In the genomic region with DNA sequence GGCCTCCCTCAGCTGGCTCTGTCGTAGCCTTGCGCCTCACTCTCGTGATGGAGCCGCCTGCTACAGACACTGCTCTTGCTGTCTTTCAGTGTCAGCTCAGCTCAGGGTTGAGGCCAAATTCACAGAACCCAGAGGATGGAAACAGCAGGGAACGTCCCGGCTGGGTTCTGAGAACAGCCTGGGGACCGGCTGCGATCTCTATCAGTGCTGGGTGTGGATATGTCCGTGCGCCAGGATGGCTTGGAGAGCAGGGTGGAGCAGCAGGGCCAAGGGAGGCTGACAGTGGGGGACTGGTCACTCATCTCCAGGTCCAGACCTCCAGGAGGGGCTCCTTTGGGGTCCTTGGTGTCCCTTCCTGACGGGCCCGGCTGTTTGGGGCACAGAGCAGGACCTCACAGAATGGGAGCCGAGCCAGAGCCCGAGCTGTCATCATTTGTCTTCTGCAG, we compare ENCODE assay signal across 18 cellular contexts. TPM values are rescaled to one million over a fixed set of nuclear protein-coding genes. Genes with fewer than 3 reads are reported as not detected.
DNase-seq lines count a peak whose midpoint lies in the region; ATAC-seq and TF ChIP-seq lines count a peak whose summit lies in the region.
"Had no signal": no experiment of that assay in that cellular context is flagged by ENCODE, and none has a peak within 500 bp of the region (broad histone marks: within the 10 kb centered on the region; RNA-seq: fewer than 3 reads in every experiment).

No MANE protein-coding gene starts in this region.

- no peak overlapping the region for H2AFZ ChIP-seq in H9 (ENCODE audit: low read length)

- H2BK15ac ChIP-seq in H9 (ENCODE audit: low read depth, low read length) = no peak overlapping the region

- H3K36me3 ChIP-seq in RWPE2 (ENCODE audit: low read depth) = no peaks in the 10 kb centered on the region
- peaks cover 0 to 6% (median 0%) of the 10 kb centered on the region in 4 donors for H3K36me3 ChIP-seq in sigmoid colon
- no peaks in the 10 kb centered on the region for H3K36me3 ChIP-seq in SJCRH30
- H3K36me3 ChIP-seq: neutrophil had no signal

- DNase-seq in H9 = no peak
- DNase-seq in RWPE2 (ENCODE audit: low spot score) = peak; percentile 40
- peak; percentile 49 for DNase-seq in left lobe of liver (ENCODE audit: low spot score)
- DNase-seq in sigmoid colon = peak; percentile 69
- DNase-seq in SJCRH30 = no peak
- no peak for DNase-seq in NAMALWA (ENCODE audit: low spot score)
- DNase-seq in NCI-H1417 treated with DMSO at 0.1 percent for 48 hours (lab: John Stamatoyannopoulos, UW) = no peak
- DNase-seq: activated CD4-positive, alpha-beta T cell treated with anti-CD3 and anti-CD28 coated beads for 36 hours; activated naive CD4-positive, alpha-beta T cell treated with anti-CD3 and anti-CD28 coated beads for 36 hours; COR-L47; hippocampal formation; kidney glomerular epithelial cell; NCI-H187; NCI-H524 had no signal

- no peaks in the 10 kb centered on the region for H3K9me3 Mint-ChIP-seq in H9
- H3K9me3 Mint-ChIP-seq: activated naive CD4-positive, alpha-beta T cell treated with anti-CD3 and anti-CD28 coated beads for 36 hours had no signal

- no peaks in the 10 kb centered on the region for H3K9me3 ChIP-seq in H9 (ENCODE audit: control insufficient read depth, low read depth, low read length)
- no peaks in the 10 kb centered on the region for H3K9me3 ChIP-seq in RWPE2 (ENCODE audit: severe bottlenecking)
- no peaks in the 10 kb centered on the region for H3K9me3 ChIP-seq in sigmoid colon
- H3K9me3 ChIP-seq in SJCRH30 (replicated peaks) = no peaks in the 10 kb centered on the region
- H3K9me3 ChIP-seq: mucosa of descending colon, neutrophil had no signal

- no peak overlapping the region for H3T11ph ChIP-seq in H9 (ENCODE audit: low read length)

- H3K14ac ChIP-seq in H9 (ENCODE audit: insufficient read depth, low read length) = 0 out of 2 replicates have a peak overlapping the region, but pooled peaks have one; percentile 20

- H3K23ac ChIP-seq in H9 (ENCODE audit: insufficient read length, low read depth, low read length) = no peak overlapping the region

- no peak overlapping the region for H3K18ac ChIP-seq in H9 (ENCODE audit: insufficient read length, low read depth, low read length)

- no peak overlapping the region for H2BK120ac ChIP-seq in H9 (ENCODE audit: low read depth, low read length, poor library complexity, severe bottlenecking)

- H2AK5ac ChIP-seq in H9 (ENCODE audit: insufficient read length, low read length) = no peak overlapping the region

- no peak overlapping the region for H3K56ac ChIP-seq in H9 (ENCODE audit: insufficient read length, low read depth, low read length)

- no peak overlapping the region for H3K4ac ChIP-seq in H9 (ENCODE audit: low read depth, low read length)

- no peak overlapping the region for H4K8ac ChIP-seq in H9 (replicated peaks; ENCODE audit: insufficient read length, low read depth, low read length)

- H3K4me2 ChIP-seq in H9 (ENCODE audit: insufficient read depth, insufficient read length, low read length) = no peak overlapping the region

- no peak overlapping the region for H4K5ac ChIP-seq in H9 (ENCODE audit: insufficient read length, low read depth, low read length)

- H3K27me3 Mint-ChIP-seq in H9 (ENCODE audit: low read depth) = peaks cover 7% of the 10 kb centered on the region

- H2BK12ac ChIP-seq in H9 (ENCODE audit: insufficient read length, low read depth, low read length) = no peak overlapping the region

- H3K27ac Mint-ChIP-seq in H9 = no peak overlapping the region
- H3K27ac Mint-ChIP-seq: activated CD4-positive, alpha-beta T cell treated with anti-CD3 and anti-CD28 coated beads for 36 hours; activated naive CD4-positive, alpha-beta T cell treated with anti-CD3 and anti-CD28 coated beads for 36 hours had no signal

- no peak for TF ChIP-seq EP300 in sigmoid colon (IDR thresholded peaks at IDR 0.05)

- H3K79me2 ChIP-seq in H9 (ENCODE audit: insufficient read depth, low read length) = no peaks in the 10 kb centered on the region

- H4K91ac ChIP-seq in H9 (ENCODE audit: insufficient read length, low read depth, low read length) = peak overlapping the region; percentile 77

- H3K27me3 ChIP-seq in H9 (ENCODE audit: insufficient read depth, low read length) (no peaks in the 10 kb centered on the region), RWPE2 (ENCODE audit: insufficient read depth, poor library complexity, severe bottlenecking) (no peaks in the 10 kb centered on the region), sigmoid colon (no peaks in the 10 kb centered on the region), SJCRH30 (no peaks in the 10 kb centered on the region)

- no peak overlapping the region for H3K4me3 Mint-ChIP-seq in H9
- H3K4me3 Mint-ChIP-seq: activated CD4-positive, alpha-beta T cell treated with anti-CD3 and anti-CD28 coated beads for 36 hours; activated naive CD4-positive, alpha-beta T cell treated with anti-CD3 and anti-CD28 coated beads for 36 hours had no signal

- no CpG with 5 or more reads among the region's 14 CpGs for WGBS in H9 (ENCODE audit: extremely low coverage, insufficient read length, low lambda C conversion rate)
- WGBS in sigmoid colon, 2 donors = 55 to 61% methylated on average over 14 of the region's 14 CpGs

- TF ChIP-seq CTCF in H9 (conservative IDR thresholded peaks at IDR 0.05) (no peak), RWPE2 (IDR thresholded peaks at IDR 0.05; ENCODE audit: poor library complexity, severe bottlenecking) (no peak), sigmoid colon (IDR thresholded peaks at IDR 0.05) (no peak)

- H3K23me2 ChIP-seq in H9 (ENCODE audit: insufficient read length, low read depth, low read length, poor library complexity, severe bottlenecking) = no peaks in the 10 kb centered on the region

- ATAC-seq in RWPE2 (ENCODE audit: low read depth) = no peak
- no peak for ATAC-seq in left lobe of liver
- ATAC-seq in HG03139 (IDR thresholded peaks at IDR 0.05; ENCODE audit: unreplicated experiment) = no peak
- ATAC-seq: activated CD4-positive, alpha-beta T cell treated with anti-CD3 and anti-CD28 coated beads for 36 hours; mucosa of descending colon had no signal

- no peak overlapping the region for H3K27ac ChIP-seq in H9 (ENCODE audit: insufficient read length, low read depth, low read length)
- no peak overlapping the region for H3K27ac ChIP-seq in RWPE2 (ENCODE audit: poor library complexity, severe bottlenecking)
- no peak overlapping the region for H3K27ac ChIP-seq in sigmoid colon
- no peak overlapping the region for H3K27ac ChIP-seq in SJCRH30
- H3K27ac ChIP-seq: neutrophil had no signal

- no peaks in the 10 kb centered on the region for H3K79me1 ChIP-seq in H9 (ENCODE audit: insufficient read depth, low read depth, low read length, poor library complexity, severe bottlenecking)

- H2BK5ac ChIP-seq in H9 (ENCODE audit: insufficient read length, low read length) = no peak overlapping the region

- no peaks in the 10 kb centered on the region; a peak in 1 of 7 replicates for H3K36me3 Mint-ChIP-seq in H9 (ENCODE audit: insufficient read depth in 1 of 3, low read depth in 3 of 3)

- H2BK20ac ChIP-seq in H9 (ENCODE audit: low read depth, low read length, poor library complexity, severe bottlenecking) = no peak overlapping the region

- H3K4me1 Mint-ChIP-seq in H9 = peaks cover 9 to 10% of the 10 kb centered on the region in 2 experiments; a peak in 3 of 4 replicates
- H3K4me1 Mint-ChIP-seq: activated CD4-positive, alpha-beta T cell treated with anti-CD3 and anti-CD28 coated beads for 36 hours had no signal

- H4K20me1 ChIP-seq in H9 (ENCODE audit: control insufficient read depth, insufficient read depth, insufficient read length) = no peaks in the 10 kb centered on the region

- no peak overlapping the region for H3K4me3 ChIP-seq in RWPE2 (ENCODE audit: severe bottlenecking)
- no peak overlapping the region for H3K4me3 ChIP-seq in sigmoid colon
- H3K4me3 ChIP-seq in SJCRH30 = no peak overlapping the region
- H3K4me3 ChIP-seq: mucosa of descending colon had no signal

- intact Hi-C loops in sigmoid colon (cut with DNase I) = no loop called here

- no peak for TF ChIP-seq POLR2A in sigmoid colon (IDR thresholded peaks at IDR 0.05)

- no peak overlapping the region for H3K9ac ChIP-seq in H9 (ENCODE audit: extremely low read depth, insufficient read length, low read length)

- H3K4me1 ChIP-seq in H9 (ENCODE audit: insufficient read depth, low read length) (no peaks in the 10 kb centered on the region), RWPE2 (ENCODE audit: insufficient read depth, poor library complexity, severe bottlenecking) (no peaks in the 10 kb centered on the region), sigmoid colon (peaks cover 0 to 8% (median 7%) of the 10 kb centered on the region in 4 donors), SJCRH30 (no peaks in the 10 kb centered on the region)

RNA-seq across cellular contexts. Expression of a gene that starts 18.4 kb away (rescaled TPM):
- total RNA-seq in H9 (2021) = 10.8 and 11.4 TPM in 2 replicates
- total RNA-seq in left lobe of liver = 105 TPM
- 10 to 100 TPM; 21.9 to 50.2 (median 35.2) TPM for total RNA-seq in sigmoid colon
- polyA plus RNA-seq in sigmoid colon = 1 to 10 TPM in 2 of 3 donors, under 1 TPM in 1; 0.69 to 5.4 (median 4.2) TPM
- 3.2 and 3.3 TPM in 2 replicates for total RNA-seq in SJCRH30 (2014; rRNA removed; shearing (Covaris generic))

RNA-seq across cellular contexts. Expression of a gene that starts 55.9 kb away (rescaled TPM):
- total RNA-seq in H9 (2021) (0.26 and 0.44 TPM in 2 replicates), left lobe of liver (not detected), sigmoid colon (not detected)
- polyA plus RNA-seq in sigmoid colon = not detected
- not detected in 2 replicates for total RNA-seq in SJCRH30 (2014; rRNA removed; shearing (Covaris generic))
- total RNA-seq: activated CD4-positive, alpha-beta T cell treated with anti-CD3 and anti-CD28 coated beads for 36 hours; activated naive CD4-positive, alpha-beta T cell treated with anti-CD3 and anti-CD28 coated beads for 36 hours; mucosa of descending colon; SK-MEL-5 had no signal

Comparison
In these comparisons a context has a peak if more than half of its experiments do, and no peak if none do; other contexts are left out.
1. DNase-seq: peak in RWPE2 (single experiment), left lobe of liver (single experiment) and sigmoid colon (single experiment); none in H9 (single experiment), SJCRH30 (0 of 2), NAMALWA (single experiment) and NCI-H1417 treated with DMSO at 0.1 percent for 48 hours (single experiment).